8 cellular contexts compared by ENCODE assay signal in genomic region chr1:28506907-28507246, GRCh38. TPM values are rescaled to one million over a fixed set of nuclear protein-coding genes. Genes with fewer than 3 reads are reported as not detected.
A peak's percentile ranks its signal among the peaks of the same experiment; 100 is the strongest.
DNase-seq lines count a peak whose midpoint lies in the region; ATAC-seq and TF ChIP-seq lines count a peak whose summit lies in the region.

No MANE protein-coding gene starts in this region.

- H3K36me3 ChIP-seq in cardiac muscle cell (peaks cover 13% of the 10 kb centered on the region), mesendoderm (ENCODE audit: control insufficient read depth, insufficient read depth, low read length) (peaks cover 27% of the 10 kb centered on the region), urinary bladder (ENCODE audit: insufficient read depth) (peaks cover 4% of the 10 kb centered on the region)

- H3K18ac ChIP-seq in mesendoderm (ENCODE audit: low read length) = peak overlapping the region; percentile 99

- no CpG with 5 or more reads among the region's 14 CpGs for WGBS in mesendoderm (ENCODE audit: extremely low coverage, insufficient coverage, low lambda C conversion rate)
- WGBS in urinary bladder = 3% methylated on average over 14 of the region's 14 CpGs

- H3K27me3 ChIP-seq in cardiac muscle cell (no peaks in the 10 kb centered on the region), mesendoderm (ENCODE audit: insufficient read depth, low read length, poor library complexity) (no peaks in the 10 kb centered on the region)

- H3K79me2 ChIP-seq in mesendoderm (ENCODE audit: control insufficient read depth, insufficient read depth, low read length) = peaks cover 17% of the 10 kb centered on the region

- H3K23ac ChIP-seq in mesendoderm (ENCODE audit: low read length) = no peak overlapping the region

- H3K27ac ChIP-seq in cardiac muscle cell (peak overlapping the region; percentile 97), mesendoderm (ENCODE audit: low read depth, low read length) (peak overlapping the region; percentile 96), urinary bladder (ENCODE audit: low read depth) (no peak overlapping the region)

- H3K9me3 ChIP-seq in cardiac muscle cell (ENCODE audit: low read depth) = no peaks in the 10 kb centered on the region

- H4K5ac ChIP-seq in mesendoderm (ENCODE audit: low read length) = peak overlapping the region; percentile 78

- peak overlapping the region; percentile 100 for H3K9ac ChIP-seq in mesendoderm (ENCODE audit: low read length)

- TF ChIP-seq CTCF in cardiac muscle cell (IDR thresholded peaks at IDR 0.05; ENCODE audit: low read depth, low read length) = no peak
- no peak for TF ChIP-seq CTCF in astrocyte of the spinal cord (IDR thresholded peaks at IDR 0.05; ENCODE audit: low read depth, low read length)

- in situ Hi-C loops in astrocyte of the spinal cord (cut with HindIII; ENCODE audit: low sequenced_read_pairs) = no loop called here

- H3K4me3 ChIP-seq in cardiac muscle cell = peak overlapping the region; percentile 79
- peak overlapping the region; percentile 97 for H3K4me3 ChIP-seq in astrocyte of the spinal cord (ENCODE audit: low read depth, low read length)
- H3K4me3 ChIP-seq in mesendoderm (ENCODE audit: low read length) = peak overlapping the region; percentile 96
- H3K4me3 ChIP-seq in urinary bladder (ENCODE audit: low read depth, low read length) = peak overlapping the region; percentile 74

- peak overlapping the region; percentile 53 for H3K4me2 ChIP-seq in mesendoderm (ENCODE audit: low read length)

- H2BK120ac ChIP-seq in mesendoderm (ENCODE audit: low read depth, low read length) = peak overlapping the region; percentile 35

- H3K56ac ChIP-seq in mesendoderm (ENCODE audit: low read length) = peak overlapping the region; percentile 98

- intact Hi-C loops in left cardiac atrium (cut with DNase I) = no loop called here

- H3K4ac ChIP-seq in mesendoderm (ENCODE audit: low read depth, low read length) = peak overlapping the region; percentile 59

- no peak overlapping the region for H2BK15ac ChIP-seq in mesendoderm (replicated peaks; ENCODE audit: low read depth)

- DNase-seq in cardiac muscle cell (ENCODE audit: low read depth in 1 of 2, low spot score in 1 of 2) (no peak), left cardiac atrium (no peak), astrocyte of the spinal cord (ENCODE audit: low read depth, low spot score) (no peak), mesendoderm (no peak), NCI-H1048 (lab: John Stamatoyannopoulos, UW) (no peak)

- peak overlapping the region; percentile 30 for H4K8ac ChIP-seq in mesendoderm (ENCODE audit: low read depth, low read length)

- H2AK5ac ChIP-seq in mesendoderm (ENCODE audit: low read length) = no peak overlapping the region

- H3K4me1 ChIP-seq in cardiac muscle cell (ENCODE audit: low read depth) (peaks cover 4% of the 10 kb centered on the region), mesendoderm (ENCODE audit: control insufficient read depth, low read depth, low read length) (peaks cover 3% of the 10 kb centered on the region), urinary bladder (ENCODE audit: insufficient read depth) (no peaks in the 10 kb centered on the region)

- peak overlapping the region; percentile 90 for H2BK5ac ChIP-seq in mesendoderm (ENCODE audit: low read length)

- peaks cover 5% of the 10 kb centered on the region for H3K79me1 ChIP-seq in mesendoderm (ENCODE audit: low read length)

- no peak for ATAC-seq in left cardiac atrium
- no peak for ATAC-seq in HG03442 (IDR thresholded peaks at IDR 0.05; ENCODE audit: unreplicated experiment)
- ATAC-seq in GM21619 (IDR thresholded peaks at IDR 0.05; ENCODE audit: unreplicated experiment) = no peak

RNA-seq across cellular contexts. Expression of gene RCC1, which starts 1.0 kb away (rescaled TPM):
- 22.0 and 24.7 TPM in 2 replicates for total RNA-seq in cardiac muscle cell
- 14.6 and 24.6 TPM in 2 replicates for polyA plus RNA-seq in cardiac muscle cell
- 10 to 100 TPM in 1 of 2 donors, 1 to 10 TPM in 1; 7.3 to 10.8 TPM for total RNA-seq in left cardiac atrium
- 84.3 TPM for polyA plus RNA-seq in mesendoderm (2013, experiment 1 of 2)
- 84.2 TPM for polyA plus RNA-seq in mesendoderm (2013, experiment 2 of 2)
- 17.2 TPM for total RNA-seq in urinary bladder
- polyA plus RNA-seq in urinary bladder = 20.4 TPM

RNA-seq across cellular contexts. Expression of gene TRNAU1AP, which starts 46.0 kb away (rescaled TPM):
- 26.0 and 26.1 TPM in 2 replicates for total RNA-seq in cardiac muscle cell
- polyA plus RNA-seq in cardiac muscle cell = 39.9 and 61.2 TPM in 2 replicates
- 10 to 100 TPM; 15.5 TPM for total RNA-seq in left cardiac atrium
- 20.8 TPM for polyA plus RNA-seq in mesendoderm (2013, experiment 1 of 2)
- polyA plus RNA-seq in mesendoderm (2013, experiment 2 of 2) = 23.7 TPM
- 35.7 TPM for total RNA-seq in urinary bladder
- 21.8 TPM for polyA plus RNA-seq in urinary bladder
